In the genomic region with DNA sequence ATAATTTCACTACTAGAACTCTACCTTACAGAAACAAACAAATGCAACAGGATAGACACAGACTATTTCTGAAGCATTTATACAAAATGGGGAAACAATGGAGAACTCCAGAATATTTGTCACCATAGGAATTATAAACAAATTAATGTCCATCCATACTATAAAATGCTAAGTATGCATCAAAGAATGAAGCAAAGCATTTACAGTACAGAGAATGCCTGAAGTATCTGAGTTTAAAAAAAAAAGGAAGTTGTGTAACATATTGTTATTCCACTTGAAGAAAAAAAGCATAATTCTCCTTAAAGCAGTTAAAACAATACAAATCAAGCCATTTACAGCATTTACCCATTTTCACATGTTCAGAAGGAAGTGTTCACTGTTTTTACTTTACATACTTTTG, we compare ENCODE assay signal across 18 cellular contexts. TPM values are rescaled to one million over a fixed set of nuclear protein-coding genes. Genes with fewer than 3 reads are reported as not detected.
A peak's percentile ranks its signal among the peaks of the same experiment; 100 is the strongest.
DNase-seq lines count a peak whose midpoint lies in the region; ATAC-seq, FAIRE-seq and TF ChIP-seq lines count a peak whose summit lies in the region.
"Had no signal": no experiment of that assay in that cellular context is flagged by ENCODE, and none has a peak within 500 bp of the region (broad histone marks: within the 10 kb centered on the region; RNA-seq: fewer than 3 reads in every experiment).

No MANE protein-coding gene starts in this region.

- H3K9me3 Mint-ChIP-seq in osteocyte (ENCODE audit: unreplicated experiment): no peaks in the 10 kb centered on the region
- H3K9me3 Mint-ChIP-seq in stimulated activated effector memory CD8-positive, alpha-beta T cell treated with anti-CD3 and anti-CD28 coated beads, Interleukin-12 subunit alpha, Interleukin-12 subunit beta, amount 100 ng/mL, for 72 hours: no peaks in the 10 kb centered on the region
- H3K9me3 Mint-ChIP-seq: CD4-positive, CD25-positive, alpha-beta regulatory T cell had no signal

- TF ChIP-seq POLR2A in GM12878 (IDR thresholded peaks at IDR 0.05; ENCODE audit: low read depth, low read length) (no peak), thyroid gland (IDR thresholded peaks at IDR 0.05) (no peak)

- H3K27me3 Mint-ChIP-seq in osteocyte (ENCODE audit: unreplicated experiment): no peaks in the 10 kb centered on the region
- H3K27me3 Mint-ChIP-seq: B cell; CD4-positive, CD25-positive, alpha-beta regulatory T cell had no signal

- in situ Hi-C loops in GM12878 (cut with MboI): no loop called here
- in situ Hi-C loops in GM13976 (cut with MboI; ENCODE audit: low sequenced_read_pairs, unreplicated experiment): no loop called here

- peak; percentile 61 for DNase-seq in EH (ENCODE audit: low read depth)
- DNase-seq in Kasumi-1 (lab: John Stamatoyannopoulos, UW): peak; percentile 7 to 31
- DNase-seq in GM12878 (ENCODE audit: low read depth, low spot score): no peak
- DNase-seq in osteocyte (ENCODE audit: extremely low spot score, unreplicated experiment): no peak
- DNase-seq in GM13976 (ENCODE audit: low spot score): no peak
- DNase-seq in thyroid gland: no peak
- DNase-seq in stimulated activated effector memory CD8-positive, alpha-beta T cell treated with anti-CD3 and anti-CD28 coated beads, Interleukin-12 subunit alpha, Interleukin-12 subunit beta, amount 100 ng/mL, for 72 hours (ENCODE audit: low spot score in 2 of 2): no peak
- DNase-seq: Caco-2; CD4-positive, CD25-positive, alpha-beta regulatory T cell; DMS153; NCI-H1436 treated with DMSO at 0.1 percent for 48 hours; NCI-H2029 treated with DMSO at 0.1 percent for 48 hours; NCI-H2171 treated with DMSO at 0.1 percent for 48 hours; NCI-H446 treated with DMSO at 0.1 percent for 48 hours; NCI-H748 treated with DMSO at 0.1 percent for 48 hours had no signal

- H4K20me1 ChIP-seq in GM12878 (ENCODE audit: control insufficient read depth, insufficient read depth): no peaks in the 10 kb centered on the region

- peaks cover 11% of the 10 kb centered on the region for H3K4me1 Mint-ChIP-seq in osteocyte (ENCODE audit: unreplicated experiment)
- H3K4me1 Mint-ChIP-seq in stimulated activated effector memory CD8-positive, alpha-beta T cell treated with anti-CD3 and anti-CD28 coated beads, Interleukin-12 subunit alpha, Interleukin-12 subunit beta, amount 100 ng/mL, for 72 hours: no peaks in the 10 kb centered on the region
- H3K4me1 Mint-ChIP-seq: B cell had no signal

- H3K27me3 ChIP-seq in GM12878 (replicated peaks in 1 of 2; ENCODE audit: control insufficient read depth in 2 of 2, insufficient read depth in 2 of 2, low read length in 1 of 2) (no peaks in the 10 kb centered on the region), thyroid gland (no peaks in the 10 kb centered on the region)
- H3K27me3 ChIP-seq: SJSA1 had no signal

- no peak for ATAC-seq in GM12878
- ATAC-seq in stimulated activated effector memory CD8-positive, alpha-beta T cell treated with anti-CD3 and anti-CD28 coated beads, Interleukin-12 subunit alpha, Interleukin-12 subunit beta, amount 100 ng/mL, for 72 hours: no peak
- ATAC-seq: HCT116 had no signal

- SMC1A ChIA-PET in GM12878 (lab: Charles Lee; ENCODE audit: uncharacterized antibody, unreplicated experiment): no interaction called here

- intact Hi-C loops in GM12878 (cut with micrococcal nuclease; ENCODE audit: unreplicated experiment): no loop called here
- intact Hi-C loops in thyroid gland (cut with DNase I): no loop called here

- H3K27ac Mint-ChIP-seq in osteocyte (ENCODE audit: unreplicated experiment): peak overlapping the region; percentile 50
- H3K27ac Mint-ChIP-seq in stimulated activated effector memory CD8-positive, alpha-beta T cell treated with anti-CD3 and anti-CD28 coated beads, Interleukin-12 subunit alpha, Interleukin-12 subunit beta, amount 100 ng/mL, for 72 hours: no peak overlapping the region
- H3K27ac Mint-ChIP-seq: B cell; CD4-positive, CD25-positive, alpha-beta regulatory T cell had no signal

- no TSS peak for BruUV-seq in GM12878 (replicated peaks; lab: Mats Ljungman, UMichigan)

- no peak for TF ChIP-seq CTCF in GM12878 (IDR thresholded peaks at IDR 0.05 in 2 of 3, conservative IDR thresholded peaks at IDR 0.05 in 1 of 3; ENCODE audit: control insufficient read depth in 2 of 3, extremely low read depth in 1 of 3, insufficient read depth in 1 of 3, low read depth in 3 of 3, low read length in 3 of 3)
- TF ChIP-seq CTCF in osteocyte (IDR thresholded peaks at IDR 0.05): no peak
- TF ChIP-seq CTCF in GM13976 (IDR thresholded peaks at IDR 0.05; ENCODE audit: borderline replicate concordance, control extremely low read depth, extremely low read depth, insufficient read depth, missing control alignments): no peak
- no peak for TF ChIP-seq CTCF in thyroid gland (IDR thresholded peaks at IDR 0.05)

- CTCF ChIA-PET in GM12878 (lab: Yijun Ruan, JAX): no interaction called here

- no peak for TF ChIP-seq RAD21 in GM12878 (IDR thresholded peaks at IDR 0.05; ENCODE audit: insufficient read depth, low read depth, low read length)

- H3K9ac ChIP-seq in GM12878 (ENCODE audit: control insufficient read depth, insufficient read depth, low read length): no peak overlapping the region

- H3K36me3 ChIP-seq in GM12878 (ENCODE audit: control insufficient read depth in 2 of 2, insufficient read depth in 2 of 2, low read length in 1 of 2): peaks cover 0 to 10% of the 10 kb centered on the region in 2 experiments; a peak in 3 of 4 replicates
- H3K36me3 ChIP-seq in thyroid gland: peaks cover 0 to 14% of the 10 kb centered on the region in 2 donors
- H3K36me3 ChIP-seq: SJSA1 had no signal

- FAIRE-seq in GM12878 (lab: Jason Lieb, UNC): peak; percentile 49

- H3K4me3 Mint-ChIP-seq in osteocyte (ENCODE audit: unreplicated experiment): no peak overlapping the region
- no peak overlapping the region for H3K4me3 Mint-ChIP-seq in stimulated activated effector memory CD8-positive, alpha-beta T cell treated with anti-CD3 and anti-CD28 coated beads, Interleukin-12 subunit alpha, Interleukin-12 subunit beta, amount 100 ng/mL, for 72 hours
- H3K4me3 Mint-ChIP-seq: B cell; CD4-positive, CD25-positive, alpha-beta regulatory T cell had no signal

- POLR2A ChIA-PET in GM12878 (lab: Charles Lee): no interaction called here

- no peak overlapping the region for H2AFZ ChIP-seq in GM12878 (ENCODE audit: control insufficient read depth, low read depth, low read length)

- H3K4me1 ChIP-seq in GM12878 (ENCODE audit: control insufficient read depth, insufficient read depth, low read length): no peaks in the 10 kb centered on the region
- no peaks in the 10 kb centered on the region for H3K4me1 ChIP-seq in thyroid gland
- H3K4me1 ChIP-seq: Caco-2 had no signal

- no peak overlapping the region for H3K27ac ChIP-seq in GM12878 (ENCODE audit: control insufficient read depth, insufficient read depth)
- H3K27ac ChIP-seq in thyroid gland: no peak overlapping the region
- H3K27ac ChIP-seq: SJSA1 had no signal

- TF ChIP-seq EP300 in GM12878 (IDR thresholded peaks at IDR 0.05; ENCODE audit: borderline replicate concordance in 1 of 2, control insufficient read depth in 1 of 2, low read depth in 2 of 2, low read length in 2 of 2): no peak

- no peaks in the 10 kb centered on the region for H3K79me2 ChIP-seq in GM12878 (ENCODE audit: control insufficient read depth, insufficient read depth, low read length)

- RAD21 ChIA-PET in GM12878 (lab: Charles Lee; ENCODE audit: unreplicated experiment): no interaction called here

- H3K4me3 ChIP-seq in GM12878 (no peak overlapping the region), thyroid gland (replicated peaks in 1 of 3) (no peak overlapping the region)
- H3K4me3 ChIP-seq: SJSA1 had no signal

- no peak overlapping the region for H3K4me2 ChIP-seq in GM12878 (ENCODE audit: control insufficient read depth, insufficient read depth)

- H3K9me3 ChIP-seq in GM12878 (replicated peaks; ENCODE audit: control insufficient read depth, insufficient read depth, low read length) (no peaks in the 10 kb centered on the region), thyroid gland (no peaks in the 10 kb centered on the region)
- H3K9me3 ChIP-seq: Caco-2, SJSA1 had no signal

- peaks cover 29% of the 10 kb centered on the region for H3K36me3 Mint-ChIP-seq in osteocyte (ENCODE audit: unreplicated experiment)
- H3K36me3 Mint-ChIP-seq in stimulated activated effector memory CD8-positive, alpha-beta T cell treated with anti-CD3 and anti-CD28 coated beads, Interleukin-12 subunit alpha, Interleukin-12 subunit beta, amount 100 ng/mL, for 72 hours: peaks cover 48% of the 10 kb centered on the region

RNA-seq across cellular contexts. Expression of gene DROSHA, which starts 53.0 kb away (rescaled TPM):
- 151 and 182 TPM in 2 replicates for total RNA-seq in GM12878 (2013; cell fraction: nucleolus; rRNA removed)
- total RNA-seq in GM12878 (2014; rRNA removed) (27.8 and 31.5 TPM in 2 replicates), GM12878 (2014; rRNA removed; fragmentation: Illumina TruSeq; extraction: Trizol) (32.3 and 33.6 TPM in 2 replicates), GM12878 (2021) (49.1 and 55.0 TPM in 2 replicates), osteocyte (70.9 and 71.5 TPM in 2 replicates), thyroid gland (10 to 100 TPM; 45.6 to 52.3 (median 46.2) TPM)
- 23.3 TPM for polyA plus RNA-seq in GM12878 (2011; ENCODE audit: low read depth)
- polyA plus RNA-seq in GM12878 (2011; rRNA removed) (45.8 and 55.2 TPM in 2 replicates), GM12878 (2014; fragmentation: Illumina TruSeq; extraction: Trizol) (33.8 and 46.9 TPM in 2 replicates), GM12878 (2014; fragmentation: Nextera tagmentation; extraction: Ambion mirVana) (10 to 100 TPM; 27.9 to 37.4 TPM), GM12878 (2014; rRNA removed) (36.4 and 39.2 TPM in 2 replicates), GM12878 (2016; fragmentation: Nextera tagmentation; extraction: Ambion mirVana) (10 to 100 TPM; 37.7 to 37.9 TPM)
- polyA plus RNA-seq in GM12878 (2011; cell fraction: cytosol; rRNA removed): 35.2 and 43.9 TPM in 2 replicates
- 80.9 and 92.3 TPM in 2 replicates for polyA plus RNA-seq in GM12878 (2011; cell fraction: nucleus; rRNA removed)
- polyA plus RNA-seq in GM12878 (2012): 24.6 and 29.5 TPM in 2 replicates
- polyA minus RNA-seq in GM12878 (2011; rRNA and poly(A)+ RNA removed): 139 and 142 TPM in 2 replicates
- polyA minus RNA-seq in GM12878 (2011; cell fraction: cytosol; rRNA and poly(A)+ RNA removed): 24.9 and 39.9 TPM in 2 replicates
- 57.5 and 87.7 TPM in 2 replicates for polyA minus RNA-seq in GM12878 (2011; cell fraction: nucleus; rRNA and poly(A)+ RNA removed)

RNA-seq across cellular contexts. Expression of gene C5orf22, which starts 53.2 kb away (rescaled TPM):
- total RNA-seq in GM12878 (2013; cell fraction: nucleolus; rRNA removed): 47.6 and 49.9 TPM in 2 replicates
- total RNA-seq in GM12878 (2014; rRNA removed): 23.0 and 24.4 TPM in 2 replicates
- total RNA-seq in GM12878 (2014; rRNA removed; fragmentation: Illumina TruSeq; extraction: Trizol): 21.8 and 23.7 TPM in 2 replicates
- 21.7 and 24.9 TPM in 2 replicates for total RNA-seq in GM12878 (2021)
- polyA plus RNA-seq in GM12878 (2011; ENCODE audit: low read depth): 8.1 TPM
- polyA plus RNA-seq in GM12878 (2011; rRNA removed): 35.5 and 49.3 TPM in 2 replicates
- polyA plus RNA-seq in GM12878 (2011; cell fraction: cytosol; rRNA removed): 15.8 and 16.9 TPM in 2 replicates
- 11.0 and 12.1 TPM in 2 replicates for polyA plus RNA-seq in GM12878 (2011; cell fraction: nucleus; rRNA removed)
- 9.6 and 11.0 TPM in 2 replicates for polyA plus RNA-seq in GM12878 (2012)
- polyA plus RNA-seq in GM12878 (2014; fragmentation: Illumina TruSeq; extraction: Trizol): 30.6 and 35.9 TPM in 2 replicates
- 10 to 100 TPM; 10.5 to 14.7 TPM for polyA plus RNA-seq in GM12878 (2014; fragmentation: Nextera tagmentation; extraction: Ambion mirVana)
- polyA plus RNA-seq in GM12878 (2014; rRNA removed): 15.6 and 18.1 TPM in 2 replicates
- polyA plus RNA-seq in GM12878 (2016; fragmentation: Nextera tagmentation; extraction: Ambion mirVana): 10 to 100 TPM; 34.0 to 35.2 TPM
- 16.7 and 27.5 TPM in 2 replicates for polyA minus RNA-seq in GM12878 (2011; rRNA and poly(A)+ RNA removed)
- 8.4 and 15.6 TPM in 2 replicates for polyA minus RNA-seq in GM12878 (2011; cell fraction: cytosol; rRNA and poly(A)+ RNA removed)
- polyA minus RNA-seq in GM12878 (2011; cell fraction: nucleus; rRNA and poly(A)+ RNA removed): 8.9 and 13.7 TPM in 2 replicates
- total RNA-seq in osteocyte: 24.1 and 27.9 TPM in 2 replicates
- 10 to 100 TPM; 13.8 to 25.6 (median 19.3) TPM for total RNA-seq in thyroid gland

Comparison
In these comparisons a context has a peak if more than half of its experiments do, and no peak if none do; other contexts are left out.
1. DNase-seq: peak in EH (single experiment) and Kasumi-1 (2 of 2); none in GM12878 (single experiment), osteocyte (single experiment), GM13976 (single experiment), thyroid gland (0 of 2) and stimulated activated effector memory CD8-positive, alpha-beta T cell treated with anti-CD3 and anti-CD28 coated beads, Interleukin-12 subunit alpha, Interleukin-12 subunit beta, amount 100 ng/mL, for 72 hours (0 of 2).